Comparison of ENCODE assay signal across 1 cellular context in genomic region chr14:64880382-64881121, GRCh38.
TF ChIP-seq lines count a peak whose summit lies in the region.

No MANE protein-coding gene starts in this region.

TF ChIP-seq in WTC11, 78 proteins besides CTCF, POLR2A, EP300 and RAD21 (continued from another document):
- TF ChIP-seq AFF4 (CRISPR knock-in tag; IDR thresholded peaks at IDR 0.05; ENCODE audit: borderline replicate concordance) (0 out of 2 replicates have a peak, but pooled peaks have one; percentile 69), MLX (CRISPR knock-in tag; IDR thresholded peaks at IDR 0.05) (no peak), ZNF423 (CRISPR knock-in tag; IDR thresholded peaks at IDR 0.05) (no peak), HMGXB4 (CRISPR knock-in tag; IDR thresholded peaks at IDR 0.05) (0 out of 2 replicates have a peak, but pooled peaks have one; percentile 29), E2F5 (CRISPR knock-in tag; IDR thresholded peaks at IDR 0.05) (0 out of 2 replicates have a peak, but pooled peaks have one; percentile 40), ZBTB43 (CRISPR knock-in tag; IDR thresholded peaks at IDR 0.05) (no peak), ATF1 (CRISPR knock-in tag; IDR thresholded peaks at IDR 0.05) (no peak), EMX1 (CRISPR knock-in tag; IDR thresholded peaks at IDR 0.05) (no peak), ZNF232 (CRISPR knock-in tag; IDR thresholded peaks at IDR 0.05) (no peak), ZNF425 (CRISPR knock-in tag; conservative IDR thresholded peaks at IDR 0.05) (no peak), CBFB (CRISPR knock-in tag; IDR thresholded peaks at IDR 0.05; ENCODE audit: low read depth) (no peak), ETV6 (CRISPR knock-in tag; IDR thresholded peaks at IDR 0.05) (0 out of 2 replicates have a peak, but pooled peaks have one; percentile 32)
TF ChIP-seq in WTC11: peak in this region for 7.
